Comparison of ENCODE assay signal across 17 cellular contexts in the genomic region with DNA sequence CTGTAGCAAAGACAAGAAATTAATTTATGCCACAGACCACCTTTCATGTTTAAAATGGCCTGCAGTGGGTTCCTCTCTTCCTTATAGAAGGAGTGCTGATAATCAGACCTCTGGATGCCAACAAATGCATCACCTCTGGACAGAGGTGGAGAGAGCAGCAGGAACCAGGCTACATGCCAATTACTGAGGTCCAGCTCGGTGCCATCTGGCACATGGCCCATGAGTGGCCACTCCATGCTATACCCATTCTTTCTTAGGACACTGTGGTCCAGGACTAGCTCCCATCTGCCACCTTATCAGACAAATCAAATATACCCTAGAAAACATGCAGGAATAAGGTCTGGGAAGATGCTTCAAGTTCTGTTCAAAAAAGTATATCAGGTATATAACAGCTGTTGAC.
"Had no signal": no experiment of that assay in that cellular context is flagged by ENCODE, and none has a peak within 500 bp of the region (broad histone marks: within the 10 kb centered on the region; RNA-seq: fewer than 3 reads in every experiment).

No MANE protein-coding gene starts in this region.

- H3K27ac ChIP-seq: epithelial cell of prostate, gastrocnemius medialis, left lung, ovary, testis had no signal

- H3K4me1 ChIP-seq: testis had no signal

- DNase-seq: activated CD4-positive, alpha-beta T cell treated with anti-CD3 and anti-CD28 coated beads for 48 hours; activated gamma-delta T cell; activated naive CD8-positive, alpha-beta T cell treated with anti-CD3 and anti-CD28 coated beads, Interleukin-2, amount 50 U/mL, for 24 hours; central memory CD4-positive, alpha-beta T cell; cortex of kidney; effector memory CD4-positive, alpha-beta T cell; gastrocnemius medialis; islet precursor cell; left lung; mesendoderm; nephron progenitor cell; ovary; stimulated activated CD4-positive, alpha-beta T cell treated with anti-CD3 and anti-CD28 coated beads, Interleukin-4, amount 100 ng/mL, for 1 hour; stimulated activated CD8-positive, alpha-beta memory T cell treated with anti-CD3 and anti-CD28 coated beads, Interleukin-4, amount 100 ng/mL, for 48 hours; testis had no signal

- H3K9me3 ChIP-seq: gastrocnemius medialis, left lung, ovary, testis had no signal

- ATAC-seq: activated naive CD8-positive, alpha-beta T cell treated with anti-CD3 and anti-CD28 coated beads, Interleukin-2, amount 50 U/mL, for 24 hours; gastrocnemius medialis; left lung; WTC11 had no signal

- H3K4me3 ChIP-seq: gastrocnemius medialis, left lung, ovary, testis had no signal

- H3K36me3 ChIP-seq: ovary had no signal

- H3K27me3 ChIP-seq: gastrocnemius medialis, left lung, ovary, testis had no signal
